ENCODE assay signal across 16 cellular contexts in the genomic region with DNA sequence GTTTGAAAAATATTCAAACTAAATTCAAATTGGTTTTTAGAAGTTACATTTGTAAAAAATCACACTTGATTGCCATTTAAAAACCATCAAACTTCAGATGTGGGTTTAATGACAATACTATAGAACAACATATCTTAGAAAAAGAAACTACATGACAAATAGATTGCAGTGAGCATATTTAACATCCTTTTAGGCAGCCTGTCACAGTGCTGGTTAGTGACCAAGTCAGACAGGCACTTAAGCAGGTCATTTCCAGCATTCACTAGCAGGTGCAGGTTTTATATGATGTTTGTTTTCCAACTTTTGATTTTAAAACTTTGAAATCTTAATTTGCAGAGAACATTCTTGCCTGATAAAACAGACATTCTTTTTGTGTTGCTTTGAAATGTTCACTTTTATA.
DNase-seq lines count a peak whose midpoint lies in the region; ATAC-seq, FAIRE-seq and TF ChIP-seq lines count a peak whose summit lies in the region.
"Had no signal": no experiment of that assay in that cellular context is flagged by ENCODE, and none has a peak within 500 bp of the region (broad histone marks: within the 10 kb centered on the region; RNA-seq: fewer than 3 reads in every experiment).

No MANE protein-coding gene starts in this region.

- POLR2A ChIA-PET in naive thymus-derived CD8-positive, alpha-beta T cell (lab: Charles Lee): no interaction called here

- no peaks in the 10 kb centered on the region for H3K79me1 ChIP-seq in mesendoderm (ENCODE audit: low read length)

- no peak overlapping the region for H2BK120ac ChIP-seq in mesendoderm (ENCODE audit: low read depth, low read length)

- H3K4me1 Mint-ChIP-seq in astrocyte (ENCODE audit: low read depth, unreplicated experiment): peaks cover 45% of the 10 kb centered on the region
- H3K4me1 Mint-ChIP-seq in naive thymus-derived CD8-positive, alpha-beta T cell: peaks cover 27 to 91% (median 74%) of the 10 kb centered on the region in 4 donors

- H2AK5ac ChIP-seq in mesendoderm (ENCODE audit: low read length): no peak overlapping the region

- H3K56ac ChIP-seq in mesendoderm (ENCODE audit: low read length): no peak overlapping the region

- FAIRE-seq in astrocyte (lab: Jason Lieb, UNC): no peak
- FAIRE-seq: RCC 7860, urothelium cell line had no signal

- H3K9me3 ChIP-seq in left ventricle myocardium inferior (replicated peaks) (no peaks in the 10 kb centered on the region), right cardiac atrium (ENCODE audit: control insufficient read depth, low read length) (no peaks in the 10 kb centered on the region), astrocyte (ENCODE audit: insufficient read depth, low read depth, low read length) (no peaks in the 10 kb centered on the region), uterus (no peaks in the 10 kb centered on the region)

- no peaks in the 10 kb centered on the region for H3K27me3 Mint-ChIP-seq in astrocyte (ENCODE audit: low read depth, unreplicated experiment)
- no peaks in the 10 kb centered on the region for H3K27me3 Mint-ChIP-seq in naive thymus-derived CD8-positive, alpha-beta T cell

- no peak overlapping the region for H4K5ac ChIP-seq in mesendoderm (ENCODE audit: low read length)

- no peak for DNase-seq in left ventricle myocardium inferior
- no peak for DNase-seq in right cardiac atrium
- DNase-seq in astrocyte (ENCODE audit: low read depth): no peak
- no peak for DNase-seq in naive thymus-derived CD8-positive, alpha-beta T cell
- no peak for DNase-seq in uterus
- no peak for DNase-seq in islet precursor cell
- DNase-seq in mesendoderm: no peak
- DNase-seq: cortex of kidney, foreskin keratinocyte, H7, NCI-H2171 treated with DMSO at 0.1 percent for 48 hours had no signal

- no peak overlapping the region for H3K4me3 Mint-ChIP-seq in astrocyte (ENCODE audit: unreplicated experiment)
- peak overlapping the region in 7 of 10 donors; percentile 12 to 51 (median 33) for H3K4me3 Mint-ChIP-seq in naive thymus-derived CD8-positive, alpha-beta T cell

- H3K4ac ChIP-seq in mesendoderm (ENCODE audit: low read depth, low read length): no peak overlapping the region

- H3K27ac ChIP-seq in left ventricle myocardium inferior (replicated peaks): peak overlapping the region; percentile 77
- no peak overlapping the region for H3K27ac ChIP-seq in right cardiac atrium (ENCODE audit: low read length)
- no peak overlapping the region for H3K27ac ChIP-seq in astrocyte (ENCODE audit: low read depth, low read length)
- H3K27ac ChIP-seq in uterus: peak overlapping the region; percentile 74 to 80
- H3K27ac ChIP-seq in mesendoderm (ENCODE audit: low read depth, low read length): no peak overlapping the region
- H3K27ac ChIP-seq: foreskin keratinocyte, KMS-11 had no signal

- H3K23ac ChIP-seq in mesendoderm (ENCODE audit: low read length): no peak overlapping the region

- H3K4me2 ChIP-seq in astrocyte (ENCODE audit: low read length) (no peak overlapping the region), mesendoderm (ENCODE audit: low read length) (no peak overlapping the region)
- H3K4me2 ChIP-seq: KMS-11 had no signal

- no peak overlapping the region for H3K18ac ChIP-seq in mesendoderm (ENCODE audit: low read length)

- H3K4me1 ChIP-seq in left ventricle myocardium inferior (peaks cover 100% of the 10 kb centered on the region), right cardiac atrium (ENCODE audit: control insufficient read depth, insufficient read depth, low read length) (peaks cover 2% of the 10 kb centered on the region), astrocyte (ENCODE audit: insufficient read depth, low read length) (peaks cover 6% of the 10 kb centered on the region), uterus (peaks cover 0 to 25% of the 10 kb centered on the region in 2 donors), mesendoderm (ENCODE audit: control insufficient read depth, low read depth, low read length) (no peaks in the 10 kb centered on the region)

- no peak overlapping the region for H2BK5ac ChIP-seq in mesendoderm (ENCODE audit: low read length)

- H3K36me3 ChIP-seq in left ventricle myocardium inferior: no peaks in the 10 kb centered on the region
- no peaks in the 10 kb centered on the region for H3K36me3 ChIP-seq in astrocyte (ENCODE audit: insufficient read depth, low read length)
- no peaks in the 10 kb centered on the region for H3K36me3 ChIP-seq in uterus
- H3K36me3 ChIP-seq in mesendoderm (ENCODE audit: control insufficient read depth, insufficient read depth, low read length): no peaks in the 10 kb centered on the region

- H4K20me1 ChIP-seq in astrocyte (ENCODE audit: insufficient read depth, low read length): peaks cover 45% of the 10 kb centered on the region

- H3K79me2 ChIP-seq in astrocyte (ENCODE audit: insufficient read depth, low read length) (peaks cover 100% of the 10 kb centered on the region), mesendoderm (ENCODE audit: control insufficient read depth, insufficient read depth, low read length) (no peaks in the 10 kb centered on the region)

- no peak overlapping the region for H3K9ac ChIP-seq in astrocyte (ENCODE audit: low read length)
- no peak overlapping the region for H3K9ac ChIP-seq in mesendoderm (ENCODE audit: low read length)
- H3K9ac ChIP-seq: KMS-11 had no signal

- no peak for TF ChIP-seq POLR2A in uterus (IDR thresholded peaks at IDR 0.05)

- H3K4me3 ChIP-seq in left ventricle myocardium inferior (peak overlapping the region; percentile 18), right cardiac atrium (ENCODE audit: low read length) (no peak overlapping the region), astrocyte (ENCODE audit: insufficient read depth, low read depth, low read length) (no peak overlapping the region), uterus (no peak overlapping the region), mesendoderm (ENCODE audit: low read length) (no peak overlapping the region)
- H3K4me3 ChIP-seq: lung had no signal

- intact Hi-C loops in left ventricle myocardium inferior (cut with micrococcal nuclease): loop anchor here (10.0 kb wide), 1 partner anchor 110 kb away; no protein-coding TSS in a partner anchor
- intact Hi-C loops in right cardiac atrium (cut with DNase I): no loop called here
- intact Hi-C loops in uterus (cut with DNase I; ENCODE audit: low total_unique reads): no loop called here

- no peak overlapping the region for H2BK15ac ChIP-seq in mesendoderm (replicated peaks; ENCODE audit: low read depth)

- no peaks in the 10 kb centered on the region for H3K9me3 Mint-ChIP-seq in astrocyte (ENCODE audit: unreplicated experiment)
- no peaks in the 10 kb centered on the region for H3K9me3 Mint-ChIP-seq in naive thymus-derived CD8-positive, alpha-beta T cell

- no peak overlapping the region for H2AFZ ChIP-seq in astrocyte (ENCODE audit: low read depth, low read length)

- no peaks in the 10 kb centered on the region for H3K27me3 ChIP-seq in left ventricle myocardium inferior (ENCODE audit: low read depth)
- H3K27me3 ChIP-seq in right cardiac atrium (ENCODE audit: control insufficient read depth, insufficient read depth): no peaks in the 10 kb centered on the region
- no peaks in the 10 kb centered on the region for H3K27me3 ChIP-seq in astrocyte (ENCODE audit: insufficient read depth, low read length)
- H3K27me3 ChIP-seq in uterus: no peaks in the 10 kb centered on the region
- no peaks in the 10 kb centered on the region for H3K27me3 ChIP-seq in mesendoderm (ENCODE audit: insufficient read depth, low read length, poor library complexity)
- H3K27me3 ChIP-seq: foreskin keratinocyte had no signal

- peak overlapping the region; percentile 19 for H3K27ac Mint-ChIP-seq in astrocyte (ENCODE audit: unreplicated experiment)
- peak overlapping the region in 8 of 10 donors; percentile 55 to 87 (median 69) for H3K27ac Mint-ChIP-seq in naive thymus-derived CD8-positive, alpha-beta T cell

- no peak for ATAC-seq in right cardiac atrium
- peak; percentile 65 to 68 for ATAC-seq in naive thymus-derived CD8-positive, alpha-beta T cell
- ATAC-seq in HG03378 (IDR thresholded peaks at IDR 0.05; ENCODE audit: unreplicated experiment): no peak
- ATAC-seq: foreskin keratinocyte had no signal

- H3K36me3 Mint-ChIP-seq in astrocyte (ENCODE audit: low read depth, unreplicated experiment): no peaks in the 10 kb centered on the region
- H3K36me3 Mint-ChIP-seq in naive thymus-derived CD8-positive, alpha-beta T cell: peaks cover 0 to 41% (median 0%) of the 10 kb centered on the region in 3 donors

- no peak overlapping the region for H4K8ac ChIP-seq in mesendoderm (ENCODE audit: low read depth, low read length)

- TF ChIP-seq CTCF in left ventricle myocardium inferior (IDR thresholded peaks at IDR 0.05; ENCODE audit: borderline replicate concordance): no peak
- no peak for TF ChIP-seq CTCF in astrocyte (IDR thresholded peaks at IDR 0.05; ENCODE audit: insufficient read depth, low read depth, low read length)
- TF ChIP-seq CTCF in uterus (IDR thresholded peaks at IDR 0.05): no peak

Comparison
In these comparisons a context has a peak if more than half of its experiments do, and no peak if none do; other contexts are left out.
1. H3K27ac ChIP-seq: peak in left ventricle myocardium inferior (single experiment) and uterus (2 of 2); none in right cardiac atrium (single experiment), astrocyte (single experiment) and mesendoderm (single experiment).
2. ATAC-seq: peak in naive thymus-derived CD8-positive, alpha-beta T cell (2 of 2); none in right cardiac atrium (0 of 2) and HG03378 (single experiment).